9 cellular contexts compared by ENCODE assay signal in genomic region chr11:68038226-68038717, GRCh38. TPM values are rescaled to one million over a fixed set of nuclear protein-coding genes. Genes with fewer than 3 reads are reported as not detected.
DNase-seq lines count a peak whose midpoint lies in the region; ATAC-seq and TF ChIP-seq lines count a peak whose summit lies in the region.
"Had no signal": no experiment of that assay in that cellular context is flagged by ENCODE, and none has a peak within 500 bp of the region (broad histone marks: within the 10 kb centered on the region; RNA-seq: fewer than 3 reads in every experiment).

No MANE protein-coding gene starts in this region.

- H3K4me1 Mint-ChIP-seq in HFFc6 (ENCODE audit: low read depth) (peaks cover 17% of the 10 kb centered on the region), T-helper 17 cell (peaks cover 25% of the 10 kb centered on the region)

- TF ChIP-seq CTCF in HFFc6 (IDR thresholded peaks at IDR 0.05) (no peak), heart right ventricle (IDR thresholded peaks at IDR 0.05) (no peak), omental fat pad (IDR thresholded peaks at IDR 0.05) (no peak)

- ATAC-seq in T-helper 17 cell, result no peak
- peak in 7 of 8 donors; percentile 2 to 25 (median 13) for ATAC-seq in heart right ventricle
- no peak for ATAC-seq in omental fat pad (ENCODE audit: low FRiP score)
- no peak for ATAC-seq in GM18868 (IDR thresholded peaks at IDR 0.05; ENCODE audit: unreplicated experiment)
- ATAC-seq in HG03354 (IDR thresholded peaks at IDR 0.05; ENCODE audit: poor library complexity, severe bottlenecking, unreplicated experiment), result no peak

- H3K27ac Mint-ChIP-seq in HFFc6, result peak overlapping the region; percentile 68
- H3K27ac Mint-ChIP-seq in T-helper 17 cell, result peak overlapping the region; percentile 89

- intact Hi-C loops in heart right ventricle (cut with DNase I), result loop anchor here in 4 of 10 donors (2.0 to 10.0 kb wide), 7 partner anchors 36 to 177 kb away; partner anchors contain the start of genes CHKA (in 3 of the 4), KMT5B (in 2 of the 4) and UNC93B1 (in 1 of the 4)

- H3K27ac ChIP-seq in heart right ventricle (peak overlapping the region; percentile 54 to 97 (median 94)), skin epidermis (peak overlapping the region in 20 of 21 experiments; percentile 66 to 96 (median 87))

- 19 to 30% methylated on average over 13 of the region's 13 CpGs for WGBS in heart right ventricle, 2 donors

- H3K4me3 Mint-ChIP-seq in HFFc6 (peak overlapping the region; percentile 90), T-helper 17 cell (peak overlapping the region; percentile 93)

- peak overlapping the region; percentile 52 to 84 (median 71) for H3K4me3 ChIP-seq in heart right ventricle
- peak overlapping the region; percentile 44 to 81 (median 66) for H3K4me3 ChIP-seq in skin epidermis

- no peaks in the 10 kb centered on the region for H3K9me3 Mint-ChIP-seq in HFFc6
- H3K9me3 Mint-ChIP-seq: neural crest cell had no signal

- peaks cover 28 to 72% (median 50%) of the 10 kb centered on the region in 9 donors for H3K4me1 ChIP-seq in heart right ventricle

- peaks cover 0 to 45% (median 0%) of the 10 kb centered on the region in 9 donors for H3K36me3 ChIP-seq in heart right ventricle

- H3K9me3 ChIP-seq in T-helper 17 cell (ENCODE audit: control insufficient read depth, low read length, poor library complexity, severe bottlenecking) (no peaks in the 10 kb centered on the region), heart right ventricle (no peaks in the 10 kb centered on the region)

- DNase-seq in HFFc6 (no peak), T-helper 17 cell (no peak), heart right ventricle (no peak), omental fat pad (ENCODE audit: low spot score) (no peak)
- DNase-seq in stimulated activated CD4-positive, alpha-beta T cell treated with anti-CD3 and anti-CD28 coated beads, Interleukin-4, amount 100 ng/mL, for 4 hours, result no peak

- no peaks in the 10 kb centered on the region for H3K27me3 ChIP-seq in heart right ventricle

- H3K27me3 Mint-ChIP-seq in HFFc6 (ENCODE audit: insufficient read depth) (peaks cover 3% of the 10 kb centered on the region; the same call in 1 of the 2 replicates), T-helper 17 cell (no peaks in the 10 kb centered on the region)

- no peaks in the 10 kb centered on the region for H3K36me3 Mint-ChIP-seq in HFFc6 (ENCODE audit: low read depth)
- H3K36me3 Mint-ChIP-seq in T-helper 17 cell (ENCODE audit: low read depth), result no peaks in the 10 kb centered on the region

RNA-seq across cellular contexts. Expression of gene TCIRG1, which starts 0.6 kb away (rescaled TPM):
- 100 to 1,000 TPM; 113 to 150 (median 131) TPM for total RNA-seq in HFFc6 (2021; fragmentation: NEBNext Ultra II Directional; extraction: Animal tissue kit (Norgen Biotek cat#: 25700))
- total RNA-seq in T-helper 17 cell (100 to 1,000 TPM; 187 to 207 TPM), heart right ventricle (10 to 100 TPM in 9 of 10 donors, 1 to 10 TPM in 1; 7.9 to 44.8 (median 14.6) TPM), omental fat pad (100 to 1,000 TPM in 3 of 4 donors, 10 to 100 TPM in 1; 84.4 to 251 (median 142) TPM)
- 10 to 100 TPM; 41.9 to 91.4 TPM for polyA plus RNA-seq in heart right ventricle

RNA-seq across cellular contexts. Expression of gene NDUFS8, which starts 7.8 kb away (rescaled TPM):
- 100 to 1,000 TPM; 221 to 236 (median 223) TPM for total RNA-seq in HFFc6 (2021; fragmentation: NEBNext Ultra II Directional; extraction: Animal tissue kit (Norgen Biotek cat#: 25700))
- total RNA-seq in T-helper 17 cell (10 to 100 TPM; 59.5 to 64.2 TPM), heart right ventricle (100 to 1,000 TPM; 330 to 492 (median 421) TPM), omental fat pad (100 to 1,000 TPM in 3 of 4 donors, 10 to 100 TPM in 1; 91.1 to 155 (median 128) TPM)
- 100 to 1,000 TPM; 496 to 774 TPM for polyA plus RNA-seq in heart right ventricle

RNA-seq across cellular contexts. Expression of gene ALDH3B1, which starts 28.1 kb away (rescaled TPM):
- total RNA-seq in HFFc6 (2021; fragmentation: NEBNext Ultra II Directional; extraction: Animal tissue kit (Norgen Biotek cat#: 25700)), result 10 to 100 TPM; 29.5 to 47.4 (median 43.4) TPM
- total RNA-seq in T-helper 17 cell, result 1 to 10 TPM; 1.1 TPM
- 10 to 100 TPM in 1 of 10 donors, 1 to 10 TPM in 9; 3.5 to 11.0 (median 4.3) TPM for total RNA-seq in heart right ventricle
- 1 to 10 TPM; 2.1 to 3.2 TPM for polyA plus RNA-seq in heart right ventricle
- total RNA-seq in omental fat pad, result 10 to 100 TPM; 20.5 to 90.8 (median 30.9) TPM

RNA-seq across cellular contexts. Expression of gene UNC93B1, which starts 34.4 kb away (rescaled TPM):
- 10 to 100 TPM; 17.2 to 23.0 (median 19.9) TPM for total RNA-seq in HFFc6 (2021; fragmentation: NEBNext Ultra II Directional; extraction: Animal tissue kit (Norgen Biotek cat#: 25700))
- total RNA-seq in T-helper 17 cell (10 to 100 TPM; 24.7 to 27.2 TPM), heart right ventricle (10 to 100 TPM in 2 of 10 donors, 1 to 10 TPM in 8; 3.2 to 18.2 (median 6.2) TPM), omental fat pad (10 to 100 TPM; 33.5 to 63.8 (median 51.4) TPM)
- 1 to 10 TPM; 8.8 to 9.1 TPM for polyA plus RNA-seq in heart right ventricle

Comparison
In these comparisons a context has a peak if more than half of its experiments do, and no peak if none do; other contexts are left out.
1. ATAC-seq: peak in heart right ventricle (7 of 8); none in T-helper 17 cell (single experiment), omental fat pad (single experiment), GM18868 (single experiment) and HG03354 (single experiment).